19 cellular contexts compared by ENCODE assay signal in the genomic region with DNA sequence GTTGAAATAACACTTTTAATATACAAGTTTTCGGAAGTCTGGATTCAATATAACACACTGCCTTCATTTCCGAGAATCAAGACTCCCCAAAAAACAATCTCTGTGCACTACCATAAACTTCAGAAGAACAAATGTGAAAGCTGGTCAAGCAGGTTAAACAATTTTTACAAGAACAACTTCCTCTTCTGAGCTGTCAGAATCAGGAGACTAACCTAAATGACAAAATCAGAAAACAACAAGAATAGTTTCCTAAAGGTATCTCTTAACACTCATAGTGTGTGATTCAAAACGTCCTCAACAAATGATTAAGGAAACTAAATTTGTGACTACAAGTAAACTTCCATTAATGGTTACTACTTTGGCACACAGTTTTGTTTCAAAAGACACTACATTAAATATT. TPM values are rescaled to one million over a fixed set of nuclear protein-coding genes. Genes with fewer than 3 reads are reported as not detected.
DNase-seq lines count a peak whose midpoint lies in the region; ATAC-seq and TF ChIP-seq lines count a peak whose summit lies in the region.
"Had no signal": no experiment of that assay in that cellular context is flagged by ENCODE, and none has a peak within 500 bp of the region (broad histone marks: within the 10 kb centered on the region; RNA-seq: fewer than 3 reads in every experiment).

No MANE protein-coding gene starts in this region.

- DNase-seq in GM12865 (ENCODE audit: low read depth) (peak; percentile 12), NCI-H226 (no peak), thyroid gland (no peak)
- DNase-seq in activated T-helper 1 cell treated with anti-CD3 and anti-CD28 coated beads, Interleukin-12 subunit alpha, Interleukin-12 subunit beta, Interleukin-2, Interleukin-4 antibody, amounts not matched to agents 30 ng/mL and 10 ng/mL and 1 ng/mL, durations not matched to agents 14 hours and 24 hours and 36 hours (ENCODE audit: low spot score) = no peak
- DNase-seq: activated CD4-positive, alpha-beta T cell treated with anti-CD3 and anti-CD28 coated beads, Interleukin-2, amount 50 U/mL, for 1 hour; anterior cingulate cortex; colonic mucosa; naive thymus-derived CD4-positive, alpha-beta T cell; NCI-H2081 treated with DMSO at 0.1 percent for 48 hours; Right ventricle myocardium superior had no signal

- H3K36me3 ChIP-seq in thyroid gland = peaks cover 0 to 13% of the 10 kb centered on the region in 2 donors
- H3K36me3 ChIP-seq: colonic mucosa had no signal

- H3K9me3 ChIP-seq in thyroid gland = no peaks in the 10 kb centered on the region
- H3K9me3 ChIP-seq: colonic mucosa, esophagus muscularis mucosa, tibial nerve had no signal

- intact Hi-C loops in thyroid gland (cut with DNase I) = no loop called here
- intact Hi-C loops in activated T-helper 1 cell treated with anti-CD3 and anti-CD28 coated beads, Interleukin-12 subunit alpha, Interleukin-12 subunit beta, Interleukin-2, Interleukin-4 antibody, amounts not matched to agents 30 ng/mL and 10 ng/mL and 1 ng/mL, durations not matched to agents 14 hours and 24 hours and 36 hours (cut with micrococcal nuclease) = no loop called here

- H3K27me3 Mint-ChIP-seq in activated T-helper 1 cell treated with anti-CD3 and anti-CD28 coated beads, Interleukin-12 subunit alpha, Interleukin-12 subunit beta, Interleukin-2, Interleukin-4 antibody, amounts not matched to agents 30 ng/mL and 10 ng/mL and 1 ng/mL, durations not matched to agents 14 hours and 24 hours and 36 hours (ENCODE audit: insufficient read depth) = no peaks in the 10 kb centered on the region
- H3K27me3 Mint-ChIP-seq: naive thymus-derived CD4-positive, alpha-beta T cell had no signal

- TF ChIP-seq POLR2A in thyroid gland (IDR thresholded peaks at IDR 0.05) = no peak

- no peak overlapping the region for H3K27ac Mint-ChIP-seq in activated T-helper 1 cell treated with anti-CD3 and anti-CD28 coated beads, Interleukin-12 subunit alpha, Interleukin-12 subunit beta, Interleukin-2, Interleukin-4 antibody, amounts not matched to agents 30 ng/mL and 10 ng/mL and 1 ng/mL, durations not matched to agents 14 hours and 24 hours and 36 hours
- H3K27ac Mint-ChIP-seq: naive thymus-derived CD4-positive, alpha-beta T cell; T-helper 2 cell treated with Interferon-gamma antibody and Interleukin-4, amounts not matched to agents 5 μg/mL and 100 μg/mL, for 36 hours had no signal

- H3K4me1 ChIP-seq in thyroid gland = no peaks in the 10 kb centered on the region
- H3K4me1 ChIP-seq: colonic mucosa had no signal

- TF ChIP-seq CTCF in GM12865 (IDR thresholded peaks at IDR 0.05; ENCODE audit: insufficient read depth, low read depth, low read length, missing control alignments) (no peak), VCaP (conservative IDR thresholded peaks at IDR 0.05) (no peak), thyroid gland (IDR thresholded peaks at IDR 0.05) (no peak)

- no peaks in the 10 kb centered on the region for H3K27me3 ChIP-seq in thyroid gland
- H3K27me3 ChIP-seq: colonic mucosa, esophagus muscularis mucosa, tibial nerve had no signal

- H3K4me3 Mint-ChIP-seq in activated T-helper 1 cell treated with anti-CD3 and anti-CD28 coated beads, Interleukin-12 subunit alpha, Interleukin-12 subunit beta, Interleukin-2, Interleukin-4 antibody, amounts not matched to agents 30 ng/mL and 10 ng/mL and 1 ng/mL, durations not matched to agents 14 hours and 24 hours and 36 hours = no peak overlapping the region
- H3K4me3 Mint-ChIP-seq: naive thymus-derived CD4-positive, alpha-beta T cell; T-helper 2 cell treated with Interferon-gamma antibody and Interleukin-4, amounts not matched to agents 5 μg/mL and 100 μg/mL, for 36 hours had no signal

- ATAC-seq in GM19395 (IDR thresholded peaks at IDR 0.05; ENCODE audit: unreplicated experiment) (peak; percentile 53), HG02981 (IDR thresholded peaks at IDR 0.05; ENCODE audit: unreplicated experiment) (peak; percentile 46), HG03457 (IDR thresholded peaks at IDR 0.05; ENCODE audit: unreplicated experiment) (no peak)
- ATAC-seq: naive thymus-derived CD4-positive, alpha-beta T cell had no signal

- H3K4me3 ChIP-seq in GM12865 (ENCODE audit: low read depth, low read length) (no peak overlapping the region), thyroid gland (replicated peaks in 1 of 3) (no peak overlapping the region)
- H3K4me3 ChIP-seq: colonic mucosa, esophagus muscularis mucosa, tibial nerve had no signal

- WGBS in thyroid gland, 2 donors = 80 to 84% methylated on average over 3 of the region's 3 CpGs

- H3K9me3 Mint-ChIP-seq in activated T-helper 1 cell treated with anti-CD3 and anti-CD28 coated beads, Interleukin-12 subunit alpha, Interleukin-12 subunit beta, Interleukin-2, Interleukin-4 antibody, amounts not matched to agents 30 ng/mL and 10 ng/mL and 1 ng/mL, durations not matched to agents 14 hours and 24 hours and 36 hours = no peaks in the 10 kb centered on the region
- H3K9me3 Mint-ChIP-seq: naive thymus-derived CD4-positive, alpha-beta T cell; T-helper 2 cell treated with Interferon-gamma antibody and Interleukin-4, amounts not matched to agents 5 μg/mL and 100 μg/mL, for 36 hours had no signal

- peaks cover 18% of the 10 kb centered on the region for H3K36me3 Mint-ChIP-seq in activated T-helper 1 cell treated with anti-CD3 and anti-CD28 coated beads, Interleukin-12 subunit alpha, Interleukin-12 subunit beta, Interleukin-2, Interleukin-4 antibody, amounts not matched to agents 30 ng/mL and 10 ng/mL and 1 ng/mL, durations not matched to agents 14 hours and 24 hours and 36 hours (ENCODE audit: low read depth)

- peak overlapping the region; percentile 21 for H3K27ac ChIP-seq in VCaP
- no peak overlapping the region for H3K27ac ChIP-seq in thyroid gland
- H3K27ac ChIP-seq: colonic mucosa, esophagus muscularis mucosa, tibial nerve had no signal

- peaks cover 22% of the 10 kb centered on the region for H3K4me1 Mint-ChIP-seq in activated T-helper 1 cell treated with anti-CD3 and anti-CD28 coated beads, Interleukin-12 subunit alpha, Interleukin-12 subunit beta, Interleukin-2, Interleukin-4 antibody, amounts not matched to agents 30 ng/mL and 10 ng/mL and 1 ng/mL, durations not matched to agents 14 hours and 24 hours and 36 hours (ENCODE audit: low read depth)

RNA-seq across cellular contexts. Expression of a gene that starts 11.6 kb away (rescaled TPM):
- total RNA-seq in thyroid gland = 10 to 100 TPM; 26.1 to 58.0 (median 49.5) TPM
- 4.6 and 5.9 TPM in 2 replicates for total RNA-seq in activated T-helper 1 cell treated with anti-CD3 and anti-CD28 coated beads, Interleukin-12 subunit alpha, Interleukin-12 subunit beta, Interleukin-2, Interleukin-4 antibody, amounts not matched to agents 30 ng/mL and 10 ng/mL and 1 ng/mL, durations not matched to agents 14 hours and 24 hours and 36 hours

RNA-seq across cellular contexts. Expression of a gene that starts 32.1 kb away (rescaled TPM):
- 10 to 100 TPM in 3 of 4 donors, 1 to 10 TPM in 1; 9.8 to 17.6 (median 14.6) TPM for total RNA-seq in thyroid gland
- 0.17 and 0.26 TPM in 2 replicates for total RNA-seq in activated T-helper 1 cell treated with anti-CD3 and anti-CD28 coated beads, Interleukin-12 subunit alpha, Interleukin-12 subunit beta, Interleukin-2, Interleukin-4 antibody, amounts not matched to agents 30 ng/mL and 10 ng/mL and 1 ng/mL, durations not matched to agents 14 hours and 24 hours and 36 hours

RNA-seq across cellular contexts. Expression of a gene that starts 37.6 kb away (rescaled TPM):
- total RNA-seq in thyroid gland = not detected
- not detected in 2 replicates for total RNA-seq in activated T-helper 1 cell treated with anti-CD3 and anti-CD28 coated beads, Interleukin-12 subunit alpha, Interleukin-12 subunit beta, Interleukin-2, Interleukin-4 antibody, amounts not matched to agents 30 ng/mL and 10 ng/mL and 1 ng/mL, durations not matched to agents 14 hours and 24 hours and 36 hours
- total RNA-seq: colonic mucosa; esophagus muscularis mucosa; M059J; naive thymus-derived CD4-positive, alpha-beta T cell; pulmonary artery endothelial cell; Right ventricle myocardium superior; tibial nerve had no signal
